Comparison of ENCODE assay signal across 24 cellular contexts in genomic region chr16:14086477-14086876, GRCh38. TPM values are rescaled to one million over a fixed set of nuclear protein-coding genes. Genes with fewer than 3 reads are reported as not detected.
DNase-seq lines count a peak whose midpoint lies in the region; ATAC-seq, FAIRE-seq and TF ChIP-seq lines count a peak whose summit lies in the region.
"Had no signal": no experiment of that assay in that cellular context is flagged by ENCODE, and none has a peak within 500 bp of the region (broad histone marks: within the 10 kb centered on the region; RNA-seq: fewer than 3 reads in every experiment).

No MANE protein-coding gene starts in this region.

- H3K27me3 ChIP-seq in smooth muscle cell (ENCODE audit: low read depth), result no peaks in the 10 kb centered on the region
- H3K27me3 ChIP-seq: BE2C had no signal

- H3K4me1 ChIP-seq in HEK293 (ENCODE audit: control insufficient read depth, insufficient read depth, low read length), result 0 out of 2 replicates have a peak, but pooled peaks cover 8% of the 10 kb centered on the region
- peaks cover 7% of the 10 kb centered on the region for H3K4me1 ChIP-seq in smooth muscle cell (ENCODE audit: low read depth)
- H3K4me1 ChIP-seq: BE2C had no signal

- peaks cover 66% of the 10 kb centered on the region for H4K20me1 ChIP-seq in smooth muscle cell (ENCODE audit: low read depth)

- peak overlapping the region; percentile 54 for H3K4me2 ChIP-seq in smooth muscle cell
- H3K4me2 ChIP-seq: GM23338 had no signal

- H3K27ac ChIP-seq in HEK293 (ENCODE audit: extremely low read depth, low read depth, low read length), result no peak overlapping the region
- H3K27ac ChIP-seq in SK-N-MC, result peak overlapping the region; percentile 51; the same call in 1 of the 2 replicates
- peak overlapping the region; percentile 20 for H3K27ac ChIP-seq in smooth muscle cell (ENCODE audit: low read depth)

- H3F3A ChIP-seq in smooth muscle cell (ENCODE audit: low read depth), result no peaks in the 10 kb centered on the region

- DNase-seq in SK-N-MC (ENCODE audit: low read depth, low spot score), result no peak
- no peak for DNase-seq in smooth muscle cell (lab: John Stamatoyannopoulos, UW; ENCODE audit: unreplicated experiment)
- no peak for DNase-seq in activated gamma-delta T cell (lab: John Stamatoyannopoulos, UW)
- no peak for DNase-seq in erythroblast (lab: John Stamatoyannopoulos, UW)
- DNase-seq: ACHN; BE2C; C1 segment of cervical spinal cord; CD4-positive, CD25-positive, alpha-beta regulatory T cell; CD8-positive, alpha-beta memory T cell; COR-L47; DMS 273 treated with DMSO at 0.1 percent for 48 hours; DMS53; DND-41; EL; HCEC 1CT; HFFc6 had no signal

- no peak for ATAC-seq in HG02840 (IDR thresholded peaks at IDR 0.05; ENCODE audit: low FRiP score, unreplicated experiment)
- ATAC-seq: GM23338 had no signal

- H3K4me3 ChIP-seq in HEK293 (ENCODE audit: low read depth, low read length) (no peak overlapping the region), SK-N-MC (peak overlapping the region; percentile 36; the same call in 1 of the 2 replicates), smooth muscle cell (no peak overlapping the region)
- H3K4me3 ChIP-seq: GM23338 had no signal

- FAIRE-seq in islet of Langerhans (lab: Jason Lieb, UNC), result peak; percentile 60
- FAIRE-seq: GM12891, GM18507, H54, HTR-8/SVneo had no signal

- no peak overlapping the region for H2AFZ ChIP-seq in smooth muscle cell (ENCODE audit: low read depth)
- H2AFZ ChIP-seq: GM23338 had no signal

- no peak for TF ChIP-seq POLR2A in erythroblast (IDR thresholded peaks at IDR 0.05; ENCODE audit: low read length)

- peaks cover 77% of the 10 kb centered on the region for H3K79me2 ChIP-seq in smooth muscle cell (ENCODE audit: low read depth)

- CTCF ChIA-PET in HEK293 (lab: Yijun Ruan, JAX), result no interaction called here

- TF ChIP-seq CTCF in HEK293 (tag by site-specific recombination; IDR thresholded peaks at IDR 0.05) (no peak), smooth muscle cell (IDR thresholded peaks at IDR 0.05; ENCODE audit: borderline replicate concordance, insufficient read depth, poor library complexity, severe bottlenecking) (no peak)

- H3K36me3 ChIP-seq in HEK293 (ENCODE audit: control insufficient read depth in 2 of 2, insufficient read depth in 1 of 2, low read length in 2 of 2) (peaks cover 9 to 18% of the 10 kb centered on the region in 2 experiments; a peak in 2 of 3 replicates), SK-N-MC (ENCODE audit: insufficient read depth, low read length) (peaks cover 24% of the 10 kb centered on the region), smooth muscle cell (ENCODE audit: low read depth) (no peaks in the 10 kb centered on the region)
- H3K36me3 ChIP-seq: BE2C had no signal

- WGBS in smooth muscle cell (ENCODE audit: low lambda C conversion rate), result 12% methylated on average over 1 of the region's 1 CpG

- H3K9me3 ChIP-seq in HEK293 (ENCODE audit: control insufficient read depth, insufficient read depth, low read depth, low read length) (no peaks in the 10 kb centered on the region), SK-N-MC (ENCODE audit: low read depth, low read length) (no peaks in the 10 kb centered on the region), smooth muscle cell (replicated peaks; ENCODE audit: low read depth) (no peaks in the 10 kb centered on the region)
- H3K9me3 ChIP-seq: BE2C had no signal

- H3K9ac ChIP-seq in SK-N-MC (ENCODE audit: insufficient read length) (no peak overlapping the region), smooth muscle cell (ENCODE audit: low read depth) (no peak overlapping the region)

- POLR2A ChIA-PET in HEK293 (lab: Yijun Ruan, JAX), result no interaction called here

TF ChIP-seq in HEK293, 187 proteins besides CTCF, POLR2A, EP300 and RAD21:
- TF ChIP-seq REPIN1 (tag by site-specific recombination; IDR thresholded peaks at IDR 0.05; ENCODE audit: low read depth) (no peak), BCL6B (tag by site-specific recombination; IDR thresholded peaks at IDR 0.05) (peak; percentile 12; the same call in 1 of the 2 replicates), ZNF146 (tag by site-specific recombination; IDR thresholded peaks at IDR 0.05) (no peak), ZNF621 (tag by site-specific recombination; IDR thresholded peaks at IDR 0.05) (no peak), ZSCAN23 (tag by site-specific recombination; IDR thresholded peaks at IDR 0.05) (no peak), KLF1 (tag by site-specific recombination; IDR thresholded peaks at IDR 0.05) (no peak), ZEB2 (tag by site-specific recombination; IDR thresholded peaks at IDR 0.05) (no peak), ZNF449 (tag by site-specific recombination; IDR thresholded peaks at IDR 0.05) (no peak), TSHZ1 (tag by site-specific recombination; IDR thresholded peaks at IDR 0.05; ENCODE audit: borderline replicate concordance) (no peak), PRDM6 (tag by site-specific recombination; IDR thresholded peaks at IDR 0.05) (peak; percentile 40; the same call in 1 of the 2 replicates), ZFP37 (tag by site-specific recombination; IDR thresholded peaks at IDR 0.05) (no peak), ZNF239 (tag by site-specific recombination; IDR thresholded peaks at IDR 0.05) (no peak), KLF8 (tag by site-specific recombination; IDR thresholded peaks at IDR 0.05) (no peak), SCRT2 (tag by site-specific recombination; IDR thresholded peaks at IDR 0.05) (no peak), ZNF138 (tag by site-specific recombination; IDR thresholded peaks at IDR 0.05; ENCODE audit: borderline replicate concordance) (no peak)
TF ChIP-seq in HEK293: peak in this region for 2.

RNA-seq across cellular contexts. Expression of gene MRTFB, which starts 15.4 kb away (rescaled TPM):
- 20.7 and 22.6 TPM in 2 replicates for total RNA-seq in smooth muscle cell
- 6.8 and 9.7 TPM in 2 replicates for polyA plus RNA-seq in smooth muscle cell
